6 cellular contexts compared by ENCODE assay signal in the genomic region with DNA sequence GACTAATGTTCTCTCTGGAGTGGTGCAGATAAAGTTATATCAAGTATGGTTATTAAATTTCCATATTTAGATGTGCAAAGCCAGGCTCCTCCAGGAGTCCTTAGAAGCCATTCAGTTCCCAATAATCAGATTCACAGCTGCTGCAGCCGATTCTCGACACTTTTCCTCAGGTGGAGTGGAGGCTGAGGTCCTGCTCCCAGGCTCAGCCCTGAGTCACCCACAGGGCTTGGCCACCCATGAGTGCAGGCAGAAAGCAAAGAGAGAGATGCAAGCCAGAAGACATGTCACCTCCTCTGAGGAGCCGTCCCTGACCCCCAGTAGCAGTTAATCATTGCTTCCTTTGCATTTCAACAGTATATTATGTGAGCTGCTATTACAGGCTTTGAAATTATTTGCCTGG.
"Had no signal": no experiment of that assay in that cellular context is flagged by ENCODE, and none has a peak within 500 bp of the region (broad histone marks: within the 10 kb centered on the region; RNA-seq: fewer than 3 reads in every experiment).

No MANE protein-coding gene starts in this region.

- H3K9me3 Mint-ChIP-seq: IgD-negative memory B cell had no signal

- H3K27ac Mint-ChIP-seq: GM23338, H9 had no signal

- DNase-seq: H9, HCEC 1CT, KBM-7 had no signal

- H3K4me3 Mint-ChIP-seq: GM23338, H9, IgD-negative memory B cell had no signal

- H3K4me1 Mint-ChIP-seq: GM23338, IgD-negative memory B cell had no signal

- ATAC-seq: GM23338, HepG2 had no signal
